8 cellular contexts compared by ENCODE assay signal in genomic region chr21:46634966-46635323, GRCh38. TPM values are rescaled to one million over a fixed set of nuclear protein-coding genes. Genes with fewer than 3 reads are reported as not detected.
DNase-seq lines count a peak whose midpoint lies in the region; ATAC-seq and TF ChIP-seq lines count a peak whose summit lies in the region.

No MANE protein-coding gene starts in this region.

- peak overlapping the region; percentile 60; the same call in 1 of the 2 replicates for H2AFZ ChIP-seq in Karpas-422 (ENCODE audit: low read length)
- H2AFZ ChIP-seq in PC-9 = peak overlapping the region; percentile 78

- ATAC-seq in GM19463 (IDR thresholded peaks at IDR 0.05; ENCODE audit: unreplicated experiment) = peak; percentile 15

- intact Hi-C loops in PC-9 (cut with micrococcal nuclease; ENCODE audit: unreplicated experiment) = no loop called here

- peak overlapping the region; percentile 88 for H3K4me3 ChIP-seq in Karpas-422 (ENCODE audit: low read length)
- H3K4me3 ChIP-seq in PC-9 = peak overlapping the region; percentile 96
- peak overlapping the region; percentile 84 to 100 for H3K4me3 ChIP-seq in cardiac fibroblast (replicated peaks in 1 of 2; ENCODE audit: low read depth in 2 of 2, low read length in 2 of 2)
- peak overlapping the region; percentile 67 to 100 (median 99) for H3K4me3 ChIP-seq in skeletal muscle tissue (ENCODE audit: low read length in 3 of 3)

- H4K20me1 ChIP-seq in Karpas-422 (ENCODE audit: insufficient read depth, low read depth, low read length) (no peaks in the 10 kb centered on the region), PC-9 (ENCODE audit: insufficient read depth) (no peaks in the 10 kb centered on the region)

- H3K9me3 ChIP-seq in Karpas-422 (ENCODE audit: low read length) (no peaks in the 10 kb centered on the region), PC-9 (ENCODE audit: insufficient read depth, low read depth) (no peaks in the 10 kb centered on the region), skeletal muscle tissue (ENCODE audit: control insufficient read depth in 3 of 3, low read length in 3 of 3) (no peaks in the 10 kb centered on the region)

- no peaks in the 10 kb centered on the region for H3F3A ChIP-seq in PC-9 (ENCODE audit: insufficient read depth, low read depth)

- DNase-seq in COLO829 (ENCODE audit: low spot score) = peak; percentile 57
- DNase-seq in Karpas-422 = peak; percentile 85
- DNase-seq in PC-9 = peak in 1 of 2 experiments; percentile 44
- DNase-seq in cardiac fibroblast (ENCODE audit: low read depth in 2 of 2) = peak; percentile 89 to 91
- peak; percentile 89 for DNase-seq in iris pigment epithelial cell (ENCODE audit: low read depth)
- DNase-seq in 8988T = no peak

- peak overlapping the region; percentile 99 for H3K4me2 ChIP-seq in Karpas-422 (ENCODE audit: low read depth, low read length, poor library complexity, severe bottlenecking)
- H3K4me2 ChIP-seq in PC-9 = peak overlapping the region; percentile 78

- H3K9me2 ChIP-seq in Karpas-422 (replicated peaks; ENCODE audit: insufficient read depth, low read length) (no peaks in the 10 kb centered on the region), PC-9 (ENCODE audit: insufficient read depth) (no peaks in the 10 kb centered on the region)

- H3K4me1 ChIP-seq in Karpas-422 (ENCODE audit: low read length) = peaks cover 44% of the 10 kb centered on the region
- peaks cover 14% of the 10 kb centered on the region for H3K4me1 ChIP-seq in PC-9 (replicated peaks; ENCODE audit: insufficient read depth)
- peaks cover 14 to 30% (median 23%) of the 10 kb centered on the region in 3 donors for H3K4me1 ChIP-seq in skeletal muscle tissue (ENCODE audit: control insufficient read depth in 3 of 3, insufficient read depth in 3 of 3, low read length in 3 of 3)

- H3K9ac ChIP-seq in Karpas-422 (ENCODE audit: low read length) (peak overlapping the region; percentile 98), skeletal muscle tissue (ENCODE audit: low read depth in 1 of 3, low read length in 3 of 3) (peak overlapping the region; percentile 73 to 92 (median 91))

- TF ChIP-seq CTCF in PC-9 (conservative IDR thresholded peaks at IDR 0.05) (no peak), cardiac fibroblast (IDR thresholded peaks at IDR 0.05; ENCODE audit: low read depth, low read length) (no peak)

- H3K27ac ChIP-seq in Karpas-422 (ENCODE audit: low read length) (peak overlapping the region; percentile 75), PC-9 (peak overlapping the region; percentile 91), skeletal muscle tissue (ENCODE audit: low read depth, low read length) (peak overlapping the region; percentile 97)

- H3K36me3 ChIP-seq in Karpas-422 (ENCODE audit: insufficient read depth, low read length) = peaks cover 10% of the 10 kb centered on the region; the same call in 1 of the 2 replicates
- H3K36me3 ChIP-seq in PC-9 (ENCODE audit: low read depth) = no peaks in the 10 kb centered on the region
- peaks cover 0 to 11% (median 3%) of the 10 kb centered on the region in 3 donors for H3K36me3 ChIP-seq in skeletal muscle tissue (ENCODE audit: control insufficient read depth in 3 of 3, insufficient read depth in 3 of 3, low read length in 3 of 3)

- TSS peak; percentile 91 for BruUV-seq in PC-9 (replicated peaks; lab: Mats Ljungman, UMichigan)

- POLR2A ChIA-PET in PC-9 (lab: Charles Lee; ENCODE audit: unreplicated experiment) = interaction anchor here (0.7 kb wide), 1 partner anchor 33 kb away, joined by 4 read pairs; no protein-coding TSS in a partner anchor

- H3K79me2 ChIP-seq in Karpas-422 (ENCODE audit: low read length) = peaks cover 44% of the 10 kb centered on the region
- peaks cover 26% of the 10 kb centered on the region for H3K79me2 ChIP-seq in PC-9 (ENCODE audit: low read depth)

- H3K27me3 ChIP-seq in Karpas-422 (ENCODE audit: low read length) (no peaks in the 10 kb centered on the region), PC-9 (ENCODE audit: insufficient read depth, low read depth) (no peaks in the 10 kb centered on the region), skeletal muscle tissue (ENCODE audit: control insufficient read depth in 3 of 3, insufficient read depth in 3 of 3, low read length in 3 of 3) (no peaks in the 10 kb centered on the region)

- CTCF ChIA-PET in PC-9 (lab: Charles Lee) = interaction anchor here (0.6 kb wide), 1 partner anchor 10 kb away, joined by 4 read pairs; no protein-coding TSS in a partner anchor

RNA-seq across cellular contexts. Expression of gene PRMT2, which starts 0.5 kb away (rescaled TPM):
- total RNA-seq in Karpas-422 (2014; rRNA removed; shearing (Covaris generic); ENCODE audit: low replicate concordance) = 62.0 and 99.3 TPM in 2 replicates
- total RNA-seq in PC-9 (2021) (64.5 and 82.0 TPM in 2 replicates), skeletal muscle tissue (96.6 TPM)

RNA-seq across cellular contexts. Expression of gene S100B, which starts 30.1 kb away (rescaled TPM):
- total RNA-seq in Karpas-422 (2014; rRNA removed; shearing (Covaris generic); ENCODE audit: low replicate concordance) = not detected in 2 replicates
- total RNA-seq in PC-9 (2021) = not detected in 2 replicates
- 25.6 TPM for total RNA-seq in skeletal muscle tissue

Comparison
In these comparisons a context has a peak if more than half of its experiments do, and no peak if none do; other contexts are left out.
1. RNA of gene S100B, which starts 30.1 kb away (total RNA-seq): 25.6 TPM in skeletal muscle tissue (single experiment); not detected in Karpas-422 and not detected in PC-9; every median in the first group is over 10 times any median in the second.
2. Peak in every context shown above with its lines, with median percentiles within 50 percentile points of each other: H3K27ac ChIP-seq and H3K4me3 ChIP-seq.